1 cellular context compared by ENCODE assay signal in the genomic region with DNA sequence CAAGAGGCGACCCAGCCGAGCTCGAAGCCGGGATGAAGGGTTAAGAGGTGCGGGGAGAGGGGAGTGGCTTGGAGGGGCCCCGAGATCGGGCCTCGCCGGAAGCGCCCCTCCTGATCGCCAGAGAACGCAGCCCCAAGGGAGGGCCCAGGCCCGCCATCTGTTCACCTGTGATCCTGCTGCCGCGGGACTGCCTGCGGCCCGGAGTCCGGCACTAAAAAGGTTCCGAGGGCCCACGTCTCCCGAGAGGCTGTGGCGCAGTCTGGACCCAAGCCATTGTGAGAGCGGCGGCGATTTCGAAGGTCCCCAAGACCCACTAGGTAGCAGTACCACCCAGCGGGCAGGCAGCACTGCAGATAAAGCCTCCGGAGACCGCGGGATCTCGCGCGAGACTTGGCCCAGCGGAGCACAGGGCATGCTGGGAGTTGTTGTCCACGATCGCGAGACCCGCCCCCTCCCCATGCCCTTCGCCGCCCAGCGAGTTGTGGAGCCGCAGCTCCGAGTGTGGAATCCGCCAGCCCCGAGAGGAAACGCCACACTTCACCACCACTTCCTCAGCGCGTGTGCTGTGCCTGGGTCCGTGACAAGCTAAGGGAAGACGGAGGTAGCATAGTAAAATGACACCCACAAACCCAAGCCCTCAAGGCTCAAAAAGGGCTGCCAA.
TF ChIP-seq lines count a peak whose summit lies in the region.

KIAA1191 (minus strand) TSS at position 328 of the 661 bp plus-strand sequence. CDS start 2,256 bp downstream, outside the sequence.

TF ChIP-seq in HepG2, 621 proteins besides CTCF, POLR2A, EP300 and RAD21 (continued from another document and continues in another):
- TF ChIP-seq, protein P1, sequence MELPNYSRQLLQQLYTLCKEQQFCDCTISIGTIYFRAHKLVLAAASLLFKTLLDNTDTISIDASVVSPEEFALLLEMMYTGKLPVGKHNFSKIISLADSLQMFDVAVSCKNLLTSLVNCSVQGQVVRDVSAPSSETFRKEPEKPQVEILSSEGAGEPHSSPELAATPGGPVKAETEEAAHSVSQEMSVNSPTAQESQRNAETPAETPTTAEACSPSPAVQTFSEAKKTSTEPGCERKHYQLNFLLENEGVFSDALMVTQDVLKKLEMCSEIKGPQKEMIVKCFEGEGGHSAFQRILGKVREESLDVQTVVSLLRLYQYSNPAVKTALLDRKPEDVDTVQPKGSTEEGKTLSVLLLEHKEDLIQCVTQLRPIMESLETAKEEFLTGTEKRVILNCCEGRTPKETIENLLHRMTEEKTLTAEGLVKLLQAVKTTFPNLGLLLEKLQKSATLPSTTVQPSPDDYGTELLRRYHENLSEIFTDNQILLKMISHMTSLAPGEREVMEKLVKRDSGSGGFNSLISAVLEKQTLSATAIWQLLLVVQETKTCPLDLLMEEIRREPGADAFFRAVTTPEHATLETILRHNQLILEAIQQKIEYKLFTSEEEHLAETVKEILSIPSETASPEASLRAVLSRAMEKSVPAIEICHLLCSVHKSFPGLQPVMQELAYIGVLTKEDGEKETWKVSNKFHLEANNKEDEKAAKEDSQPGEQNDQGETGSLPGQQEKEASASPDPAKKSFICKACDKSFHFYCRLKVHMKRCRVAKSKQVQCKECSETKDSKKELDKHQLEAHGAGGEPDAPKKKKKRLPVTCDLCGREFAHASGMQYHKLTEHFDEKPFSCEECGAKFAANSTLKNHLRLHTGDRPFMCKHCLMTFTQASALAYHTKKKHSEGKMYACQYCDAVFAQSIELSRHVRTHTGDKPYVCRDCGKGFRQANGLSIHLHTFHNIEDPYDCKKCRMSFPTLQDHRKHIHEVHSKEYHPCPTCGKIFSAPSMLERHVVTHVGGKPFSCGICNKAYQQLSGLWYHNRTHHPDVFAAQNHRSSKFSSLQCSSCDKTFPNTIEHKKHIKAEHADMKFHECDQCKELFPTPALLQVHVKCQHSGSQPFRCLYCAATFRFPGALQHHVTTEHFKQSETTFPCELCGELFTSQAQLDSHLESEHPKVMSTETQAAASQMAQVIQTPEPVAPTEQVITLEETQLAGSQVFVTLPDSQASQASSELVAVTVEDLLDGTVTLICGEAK (IDR thresholded peaks at IDR 0.05) = no peak
- TF ChIP-seq, protein P1 (CRISPR knock-in tag; IDR thresholded peaks at IDR 0.05) = peak; percentile 70; the same call in 1 of the 2 replicates
- TF ChIP-seq NRL (CRISPR knock-in tag; IDR thresholded peaks at IDR 0.05; ENCODE audit: borderline replicate concordance) (no peak; the same call in 1 of the 2 replicates), ZKSCAN8 (CRISPR knock-in tag; IDR thresholded peaks at IDR 0.05; ENCODE audit: borderline replicate concordance) (peak; percentile 73; the same call in 1 of the 2 replicates), REL (CRISPR knock-in tag; conservative IDR thresholded peaks at IDR 0.05) (no peak), ZNF577 (CRISPR knock-in tag; IDR thresholded peaks at IDR 0.05; ENCODE audit: borderline replicate concordance, low read depth) (no peak), ZSCAN5A (CRISPR knock-in tag; IDR thresholded peaks at IDR 0.05; ENCODE audit: borderline replicate concordance) (peak; percentile 65), ZNF558 (CRISPR knock-in tag; IDR thresholded peaks at IDR 0.05; ENCODE audit: borderline replicate concordance) (no peak; the same call in 1 of the 2 replicates), ATAD3A (CRISPR knock-in tag; IDR thresholded peaks at IDR 0.05) (0 out of 2 replicates have a peak, but pooled peaks have one; percentile 62), RBM39 (IDR thresholded peaks at IDR 0.05; ENCODE audit: low read depth, low read length, poor library complexity, severe bottlenecking) (peak; percentile 91), GATAD2A (CRISPR knock-in tag; IDR thresholded peaks at IDR 0.05) (peak; percentile 71), KDM3A (CRISPR knock-in tag; IDR thresholded peaks at IDR 0.05; ENCODE audit: low read depth) (0 out of 2 replicates have a peak, but pooled peaks have one; percentile 44), RERE (CRISPR knock-in tag; IDR thresholded peaks at IDR 0.05; ENCODE audit: low read depth) (no peak), RBM22 (optimal IDR thresholded peaks at IDR 0.05; ENCODE audit: low read length) (no peak), ZBTB38 (CRISPR knock-in tag; IDR thresholded peaks at IDR 0.05) (peak; percentile 96), ARNT (IDR thresholded peaks at IDR 0.05) (no peak), ZNF574 (CRISPR knock-in tag; IDR thresholded peaks at IDR 0.05) (peak; percentile 90)
- TF ChIP-seq, protein P2, sequence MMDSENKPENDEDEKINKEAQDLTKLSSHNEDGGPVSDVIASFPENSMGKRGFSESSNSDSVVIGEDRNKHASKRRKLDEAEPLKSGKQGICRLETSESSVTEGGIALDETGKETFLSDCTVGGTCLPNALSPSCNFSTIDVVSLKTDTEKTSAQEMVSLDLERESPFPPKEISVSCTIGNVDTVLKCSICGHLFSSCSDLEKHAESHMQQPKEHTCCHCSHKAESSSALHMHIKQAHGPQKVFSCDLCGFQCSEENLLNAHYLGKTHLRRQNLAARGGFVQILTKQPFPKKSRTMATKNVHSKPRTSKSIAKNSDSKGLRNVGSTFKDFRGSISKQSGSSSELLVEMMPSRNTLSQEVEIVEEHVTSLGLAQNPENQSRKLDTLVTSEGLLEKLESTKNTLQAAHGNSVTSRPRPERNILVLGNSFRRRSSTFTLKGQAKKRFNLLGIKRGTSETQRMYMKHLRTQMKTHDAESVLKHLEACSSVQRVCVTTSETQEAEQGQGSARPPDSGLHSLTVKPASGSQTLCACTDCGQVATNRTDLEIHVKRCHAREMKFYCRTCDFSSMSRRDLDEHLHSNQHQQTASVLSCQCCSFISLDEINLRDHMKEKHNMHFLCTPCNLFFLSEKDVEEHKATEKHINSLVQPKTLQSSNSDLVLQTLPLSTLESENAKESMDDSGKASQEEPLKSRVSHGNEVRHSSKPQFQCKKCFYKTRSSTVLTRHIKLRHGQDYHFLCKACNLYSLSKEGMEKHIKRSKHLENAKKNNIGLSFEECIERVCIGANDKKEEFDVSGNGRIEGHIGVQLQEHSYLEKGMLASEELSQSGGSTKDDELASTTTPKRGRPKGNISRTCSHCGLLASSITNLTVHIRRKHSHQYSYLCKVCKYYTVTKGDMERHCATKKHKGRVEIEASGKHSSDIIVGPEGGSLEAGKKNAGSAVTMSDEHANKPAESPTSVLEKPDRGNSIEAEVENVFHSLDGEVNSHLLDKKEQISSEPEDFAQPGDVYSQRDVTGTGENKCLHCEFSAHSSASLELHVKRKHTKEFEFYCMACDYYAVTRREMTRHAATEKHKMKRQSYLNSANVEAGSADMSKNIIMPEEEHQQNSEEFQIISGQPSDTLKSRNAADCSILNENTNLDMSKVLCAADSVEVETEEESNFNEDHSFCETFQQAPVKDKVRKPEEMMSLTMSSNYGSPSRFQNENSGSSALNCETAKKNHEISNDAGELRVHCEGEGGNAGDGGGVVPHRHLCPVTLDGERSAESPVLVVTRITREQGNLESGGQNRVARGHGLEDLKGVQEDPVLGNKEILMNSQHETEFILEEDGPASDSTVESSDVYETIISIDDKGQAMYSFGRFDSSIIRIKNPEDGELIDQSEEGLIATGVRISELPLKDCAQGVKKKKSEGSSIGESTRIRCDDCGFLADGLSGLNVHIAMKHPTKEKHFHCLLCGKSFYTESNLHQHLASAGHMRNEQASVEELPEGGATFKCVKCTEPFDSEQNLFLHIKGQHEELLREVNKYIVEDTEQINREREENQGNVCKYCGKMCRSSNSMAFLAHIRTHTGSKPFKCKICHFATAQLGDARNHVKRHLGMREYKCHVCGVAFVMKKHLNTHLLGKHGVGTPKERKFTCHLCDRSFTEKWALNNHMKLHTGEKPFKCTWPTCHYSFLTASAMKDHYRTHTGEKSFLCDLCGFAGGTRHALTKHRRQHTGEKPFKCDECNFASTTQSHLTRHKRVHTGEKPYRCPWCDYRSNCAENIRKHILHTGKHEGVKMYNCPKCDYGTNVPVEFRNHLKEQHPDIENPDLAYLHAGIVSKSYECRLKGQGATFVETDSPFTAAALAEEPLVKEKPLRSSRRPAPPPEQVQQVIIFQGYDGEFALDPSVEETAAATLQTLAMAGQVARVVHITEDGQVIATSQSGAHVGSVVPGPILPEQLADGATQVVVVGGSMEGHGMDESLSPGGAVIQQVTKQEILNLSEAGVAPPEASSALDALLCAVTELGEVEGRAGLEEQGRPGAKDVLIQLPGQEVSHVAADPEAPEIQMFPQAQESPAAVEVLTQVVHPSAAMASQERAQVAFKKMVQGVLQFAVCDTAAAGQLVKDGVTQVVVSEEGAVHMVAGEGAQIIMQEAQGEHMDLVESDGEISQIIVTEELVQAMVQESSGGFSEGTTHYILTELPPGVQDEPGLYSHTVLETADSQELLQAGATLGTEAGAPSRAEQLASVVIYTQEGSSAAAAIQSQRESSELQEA (CRISPR knock-in tag; IDR thresholded peaks at IDR 0.05; ENCODE audit: not compliant biosample characterization) = peak; percentile 94
